In the genomic region with DNA sequence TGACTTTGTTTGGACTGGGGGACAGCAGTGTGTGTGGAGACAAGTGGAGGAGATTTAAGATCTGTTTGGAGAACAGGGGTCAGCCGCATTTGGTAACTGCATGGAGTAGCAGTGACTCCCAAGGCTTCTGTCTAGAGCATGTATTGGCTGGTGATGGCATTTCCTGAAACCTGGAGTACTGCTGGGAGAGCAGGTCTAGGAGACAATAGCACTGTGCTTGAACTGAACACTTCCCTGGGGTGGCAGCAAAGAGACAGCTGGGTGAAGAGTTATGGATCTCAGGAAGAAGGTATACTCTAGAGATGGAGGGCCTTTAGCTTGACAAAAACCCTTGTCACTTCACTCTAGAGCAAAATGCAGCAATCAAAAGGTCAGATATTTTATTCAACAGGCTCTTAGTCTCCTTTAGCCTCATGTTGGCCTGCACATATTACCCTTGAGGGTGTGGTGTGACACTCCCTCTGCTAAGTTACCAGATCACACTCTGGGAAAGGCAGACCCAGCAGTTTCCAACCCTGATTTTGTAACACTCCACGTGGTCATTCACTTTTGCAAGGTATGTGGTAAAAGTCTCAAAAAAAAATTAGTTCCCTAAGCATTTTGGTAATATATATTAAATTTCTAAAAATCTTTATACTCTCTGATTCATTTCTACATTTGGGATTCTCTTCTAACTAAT, we compare ENCODE assay signal across 1 cellular context.
TF ChIP-seq lines count a peak whose summit lies in the region.

No MANE protein-coding gene starts in this region.

TF ChIP-seq in GM23338, 12 proteins besides CTCF, POLR2A, EP300 and RAD21 (continued from another document):
- TF ChIP-seq, protein P1, sequence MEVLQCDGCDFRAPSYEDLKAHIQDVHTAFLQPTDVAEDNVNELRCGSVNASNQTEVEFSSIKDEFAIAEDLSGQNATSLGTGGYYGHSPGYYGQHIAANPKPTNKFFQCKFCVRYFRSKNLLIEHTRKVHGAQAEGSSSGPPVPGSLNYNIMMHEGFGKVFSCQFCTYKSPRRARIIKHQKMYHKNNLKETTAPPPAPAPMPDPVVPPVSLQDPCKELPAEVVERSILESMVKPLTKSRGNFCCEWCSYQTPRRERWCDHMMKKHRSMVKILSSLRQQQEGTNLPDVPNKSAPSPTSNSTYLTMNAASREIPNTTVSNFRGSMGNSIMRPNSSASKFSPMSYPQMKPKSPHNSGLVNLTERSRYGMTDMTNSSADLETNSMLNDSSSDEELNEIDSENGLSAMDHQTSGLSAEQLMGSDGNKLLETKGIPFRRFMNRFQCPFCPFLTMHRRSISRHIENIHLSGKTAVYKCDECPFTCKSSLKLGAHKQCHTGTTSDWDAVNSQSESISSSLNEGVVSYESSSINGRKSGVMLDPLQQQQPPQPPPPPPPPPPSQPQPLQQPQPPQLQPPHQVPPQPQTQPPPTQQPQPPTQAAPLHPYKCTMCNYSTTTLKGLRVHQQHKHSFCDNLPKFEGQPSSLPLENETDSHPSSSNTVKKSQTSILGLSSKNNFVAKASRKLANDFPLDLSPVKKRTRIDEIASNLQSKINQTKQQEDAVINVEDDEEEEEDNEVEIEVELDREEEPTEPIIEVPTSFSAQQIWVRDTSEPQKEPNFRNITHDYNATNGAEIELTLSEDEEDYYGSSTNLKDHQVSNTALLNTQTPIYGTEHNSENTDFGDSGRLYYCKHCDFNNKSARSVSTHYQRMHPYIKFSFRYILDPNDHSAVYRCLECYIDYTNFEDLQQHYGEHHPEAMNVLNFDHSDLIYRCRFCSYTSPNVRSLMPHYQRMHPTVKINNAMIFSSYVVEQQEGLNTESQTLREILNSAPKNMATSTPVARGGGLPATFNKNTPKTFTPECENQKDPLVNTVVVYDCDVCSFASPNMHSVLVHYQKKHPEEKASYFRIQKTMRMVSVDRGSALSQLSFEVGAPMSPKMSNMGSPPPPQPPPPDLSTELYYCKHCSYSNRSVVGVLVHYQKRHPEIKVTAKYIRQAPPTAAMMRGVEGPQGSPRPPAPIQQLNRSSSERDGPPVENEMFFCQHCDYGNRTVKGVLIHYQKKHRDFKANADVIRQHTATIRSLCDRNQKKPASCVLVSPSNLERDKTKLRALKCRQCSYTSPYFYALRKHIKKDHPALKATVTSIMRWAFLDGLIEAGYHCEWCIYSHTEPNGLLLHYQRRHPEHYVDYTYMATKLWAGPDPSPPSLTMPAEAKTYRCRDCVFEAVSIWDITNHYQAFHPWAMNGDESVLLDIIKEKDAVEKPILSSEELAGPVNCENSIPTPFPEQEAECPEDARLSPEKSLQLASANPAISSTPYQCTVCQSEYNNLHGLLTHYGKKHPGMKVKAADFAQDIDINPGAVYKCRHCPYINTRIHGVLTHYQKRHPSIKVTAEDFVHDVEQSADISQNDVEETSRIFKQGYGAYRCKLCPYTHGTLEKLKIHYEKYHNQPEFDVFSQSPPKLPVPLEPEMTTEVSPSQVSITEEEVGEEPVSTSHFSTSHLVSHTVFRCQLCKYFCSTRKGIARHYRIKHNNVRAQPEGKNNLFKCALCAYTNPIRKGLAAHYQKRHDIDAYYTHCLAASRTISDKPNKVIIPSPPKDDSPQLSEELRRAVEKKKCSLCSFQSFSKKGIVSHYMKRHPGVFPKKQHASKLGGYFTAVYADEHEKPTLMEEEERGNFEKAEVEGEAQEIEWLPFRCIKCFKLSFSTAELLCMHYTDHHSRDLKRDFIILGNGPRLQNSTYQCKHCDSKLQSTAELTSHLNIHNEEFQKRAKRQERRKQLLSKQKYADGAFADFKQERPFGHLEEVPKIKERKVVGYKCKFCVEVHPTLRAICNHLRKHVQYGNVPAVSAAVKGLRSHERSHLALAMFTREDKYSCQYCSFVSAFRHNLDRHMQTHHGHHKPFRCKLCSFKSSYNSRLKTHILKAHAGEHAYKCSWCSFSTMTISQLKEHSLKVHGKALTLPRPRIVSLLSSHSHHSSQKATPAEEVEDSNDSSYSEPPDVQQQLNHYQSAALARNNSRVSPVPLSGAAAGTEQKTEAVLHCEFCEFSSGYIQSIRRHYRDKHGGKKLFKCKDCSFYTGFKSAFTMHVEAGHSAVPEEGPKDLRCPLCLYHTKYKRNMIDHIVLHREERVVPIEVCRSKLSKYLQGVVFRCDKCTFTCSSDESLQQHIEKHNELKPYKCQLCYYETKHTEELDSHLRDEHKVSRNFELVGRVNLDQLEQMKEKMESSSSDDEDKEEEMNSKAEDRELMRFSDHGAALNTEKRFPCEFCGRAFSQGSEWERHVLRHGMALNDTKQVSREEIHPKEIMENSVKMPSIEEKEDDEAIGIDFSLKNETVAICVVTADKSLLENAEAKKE (CRISPR knock-in tag; IDR thresholded peaks at IDR 0.05) = no peak
- TF ChIP-seq POLR2AphosphoS5 (IDR thresholded peaks at IDR 0.05; ENCODE audit: low read depth) (no peak), NANOG (IDR thresholded peaks at IDR 0.05; ENCODE audit: borderline replicate concordance) (no peak), STAT1 (IDR thresholded peaks at IDR 0.05; ENCODE audit: unreplicated experiment) (no peak), CREB1 (CRISPR knock-in tag; IDR thresholded peaks at IDR 0.05; ENCODE audit: low read depth) (no peak), JUNB (IDR thresholded peaks at IDR 0.05; ENCODE audit: unreplicated experiment) (no peak), EZH2 (IDR thresholded peaks at IDR 0.05; ENCODE audit: low read depth, unreplicated experiment) (no peak), ZNF331 (CRISPR knock-in tag; IDR thresholded peaks at IDR 0.05; ENCODE audit: low read depth) (no peak)
- TF ChIP-seq, protein P2, sequence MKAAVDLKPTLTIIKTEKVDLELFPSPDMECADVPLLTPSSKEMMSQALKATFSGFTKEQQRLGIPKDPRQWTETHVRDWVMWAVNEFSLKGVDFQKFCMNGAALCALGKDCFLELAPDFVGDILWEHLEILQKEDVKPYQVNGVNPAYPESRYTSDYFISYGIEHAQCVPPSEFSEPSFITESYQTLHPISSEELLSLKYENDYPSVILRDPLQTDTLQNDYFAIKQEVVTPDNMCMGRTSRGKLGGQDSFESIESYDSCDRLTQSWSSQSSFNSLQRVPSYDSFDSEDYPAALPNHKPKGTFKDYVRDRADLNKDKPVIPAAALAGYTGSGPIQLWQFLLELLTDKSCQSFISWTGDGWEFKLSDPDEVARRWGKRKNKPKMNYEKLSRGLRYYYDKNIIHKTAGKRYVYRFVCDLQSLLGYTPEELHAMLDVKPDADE (IDR thresholded peaks at IDR 0.05) = no peak
- TF ChIP-seq, protein P3, sequence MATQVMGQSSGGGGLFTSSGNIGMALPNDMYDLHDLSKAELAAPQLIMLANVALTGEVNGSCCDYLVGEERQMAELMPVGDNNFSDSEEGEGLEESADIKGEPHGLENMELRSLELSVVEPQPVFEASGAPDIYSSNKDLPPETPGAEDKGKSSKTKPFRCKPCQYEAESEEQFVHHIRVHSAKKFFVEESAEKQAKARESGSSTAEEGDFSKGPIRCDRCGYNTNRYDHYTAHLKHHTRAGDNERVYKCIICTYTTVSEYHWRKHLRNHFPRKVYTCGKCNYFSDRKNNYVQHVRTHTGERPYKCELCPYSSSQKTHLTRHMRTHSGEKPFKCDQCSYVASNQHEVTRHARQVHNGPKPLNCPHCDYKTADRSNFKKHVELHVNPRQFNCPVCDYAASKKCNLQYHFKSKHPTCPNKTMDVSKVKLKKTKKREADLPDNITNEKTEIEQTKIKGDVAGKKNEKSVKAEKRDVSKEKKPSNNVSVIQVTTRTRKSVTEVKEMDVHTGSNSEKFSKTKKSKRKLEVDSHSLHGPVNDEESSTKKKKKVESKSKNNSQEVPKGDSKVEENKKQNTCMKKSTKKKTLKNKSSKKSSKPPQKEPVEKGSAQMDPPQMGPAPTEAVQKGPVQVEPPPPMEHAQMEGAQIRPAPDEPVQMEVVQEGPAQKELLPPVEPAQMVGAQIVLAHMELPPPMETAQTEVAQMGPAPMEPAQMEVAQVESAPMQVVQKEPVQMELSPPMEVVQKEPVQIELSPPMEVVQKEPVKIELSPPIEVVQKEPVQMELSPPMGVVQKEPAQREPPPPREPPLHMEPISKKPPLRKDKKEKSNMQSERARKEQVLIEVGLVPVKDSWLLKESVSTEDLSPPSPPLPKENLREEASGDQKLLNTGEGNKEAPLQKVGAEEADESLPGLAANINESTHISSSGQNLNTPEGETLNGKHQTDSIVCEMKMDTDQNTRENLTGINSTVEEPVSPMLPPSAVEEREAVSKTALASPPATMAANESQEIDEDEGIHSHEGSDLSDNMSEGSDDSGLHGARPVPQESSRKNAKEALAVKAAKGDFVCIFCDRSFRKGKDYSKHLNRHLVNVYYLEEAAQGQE (IDR thresholded peaks at IDR 0.05; ENCODE audit: unreplicated experiment) = no peak
